9 cellular contexts compared by ENCODE assay signal in genomic region chrX:13000311-13000811, GRCh38. TPM values are rescaled to one million over a fixed set of nuclear protein-coding genes. Genes with fewer than 3 reads are reported as not detected.
DNase-seq lines count a peak whose midpoint lies in the region; ATAC-seq and TF ChIP-seq lines count a peak whose summit lies in the region.
"Had no signal": no experiment of that assay in that cellular context is flagged by ENCODE, and none has a peak within 500 bp of the region (broad histone marks: within the 10 kb centered on the region; RNA-seq: fewer than 3 reads in every experiment).

No MANE protein-coding gene starts in this region.

- H3K27ac Mint-ChIP-seq in activated T-helper 17 cell treated with anti-CD3 and anti-CD28 coated beads, Interleukin-2, amount 50 U/mL, for 72 hours, result peak overlapping the region; percentile 95

- H3K27me3 ChIP-seq in osteoblast (ENCODE audit: insufficient read depth, low read length), result no peaks in the 10 kb centered on the region

- H3K4me1 ChIP-seq in osteoblast (ENCODE audit: insufficient read depth, low read length), result peaks cover 24% of the 10 kb centered on the region

- no peak for TF ChIP-seq CTCF in osteoblast (IDR thresholded peaks at IDR 0.05; ENCODE audit: extremely low read depth, low read depth, low read length)

- peak; percentile 16 for DNase-seq in stimulated activated CD4-positive, alpha-beta T cell treated with anti-CD3 and anti-CD28 coated beads, Interleukin-4, amount 100 ng/mL, for 1 hour
- no peak for DNase-seq in stimulated activated CD4-positive, alpha-beta T cell treated with anti-CD3 and anti-CD28 coated beads, Interleukin-12 subunit alpha, Interleukin-12 subunit beta, amount 100 ng/mL, for 4 hours
- DNase-seq in osteoblast (ENCODE audit: insufficient read length, low spot score, missing footprints), result peak; percentile 60
- no peak for DNase-seq in HT-29 (ENCODE audit: low spot score)
- no peak for DNase-seq in NCI-H1694 treated with DMSO at 0.1 percent for 48 hours (lab: John Stamatoyannopoulos, UW)
- DNase-seq in occipital lobe (lab: John Stamatoyannopoulos, UW), result no peak

- H3K36me3 Mint-ChIP-seq in activated T-helper 17 cell treated with anti-CD3 and anti-CD28 coated beads, Interleukin-2, amount 50 U/mL, for 72 hours (ENCODE audit: low read depth), result no peaks in the 10 kb centered on the region

- no peaks in the 10 kb centered on the region for H3K9me3 ChIP-seq in osteoblast (ENCODE audit: low read depth, low read length)

- H3K4me3 ChIP-seq in osteoblast (ENCODE audit: insufficient read depth, low read length), result no peak overlapping the region

- no peaks in the 10 kb centered on the region for H3K9me3 Mint-ChIP-seq in activated T-helper 17 cell treated with anti-CD3 and anti-CD28 coated beads, Interleukin-2, amount 50 U/mL, for 72 hours

- peak overlapping the region; percentile 77 for H2AFZ ChIP-seq in osteoblast (ENCODE audit: low read length)

- peaks cover 19% of the 10 kb centered on the region for H3K4me1 Mint-ChIP-seq in activated T-helper 17 cell treated with anti-CD3 and anti-CD28 coated beads, Interleukin-2, amount 50 U/mL, for 72 hours

- peak; percentile 39 for ATAC-seq in HG03442 (IDR thresholded peaks at IDR 0.05; ENCODE audit: unreplicated experiment)
- peak; percentile 28 for ATAC-seq in activated T-helper 17 cell treated with anti-CD3 and anti-CD28 coated beads, Interleukin-2, amount 50 U/mL, for 72 hours (replicated peaks)

- peak overlapping the region; percentile 47 for H3K27ac ChIP-seq in osteoblast (ENCODE audit: low read depth, low read length)

- H3K4me2 ChIP-seq in osteoblast (ENCODE audit: insufficient read depth, low read length), result peak overlapping the region; percentile 23

- H3K4me3 Mint-ChIP-seq in activated T-helper 17 cell treated with anti-CD3 and anti-CD28 coated beads, Interleukin-2, amount 50 U/mL, for 72 hours, result peak overlapping the region; percentile 73

- no peaks in the 10 kb centered on the region for H3K36me3 ChIP-seq in osteoblast (ENCODE audit: insufficient read depth, low read length)

- H4K20me1 ChIP-seq in osteoblast (ENCODE audit: insufficient read depth, low read length), result no peaks in the 10 kb centered on the region

- H3K79me2 ChIP-seq in osteoblast (ENCODE audit: insufficient read depth, low read length), result no peaks in the 10 kb centered on the region

- no peaks in the 10 kb centered on the region for H3K27me3 Mint-ChIP-seq in activated T-helper 17 cell treated with anti-CD3 and anti-CD28 coated beads, Interleukin-2, amount 50 U/mL, for 72 hours

RNA-seq across cellular contexts. Expression of gene TMSB4X, which starts 25.5 kb away (rescaled TPM):
- 1,000 to 10,000 TPM; 6,631 to 7,873 TPM for total RNA-seq in activated T-helper 17 cell treated with anti-CD3 and anti-CD28 coated beads, Interleukin-2, amount 50 U/mL, for 72 hours
- total RNA-seq in osteoblast, result 5,120 and 5,652 TPM in 2 replicates
- total RNA-seq in HT-29 (2014; rRNA removed; shearing (Covaris generic)), result 538 and 675 TPM in 2 replicates
- total RNA-seq in occipital lobe, result 4,817 TPM

RNA-seq across cellular contexts. Expression of gene FAM9C, which starts 44.1 kb away (rescaled TPM):
- total RNA-seq in activated T-helper 17 cell treated with anti-CD3 and anti-CD28 coated beads, Interleukin-2, amount 50 U/mL, for 72 hours, result under 1 TPM in 1 of 2 donors, not detected in 1; 0.21 TPM
- total RNA-seq in osteoblast, result under 0.01 TPM in 1 of 2 replicates, not detected in the other
- total RNA-seq in HT-29 (2014; rRNA removed; shearing (Covaris generic)), result not detected in 2 replicates
- 0.31 TPM for total RNA-seq in occipital lobe
- total RNA-seq: mononuclear cell had no signal

Comparison
In these comparisons a context has a peak if more than half of its experiments do, and no peak if none do; other contexts are left out.
1. DNase-seq: peak in stimulated activated CD4-positive, alpha-beta T cell treated with anti-CD3 and anti-CD28 coated beads, Interleukin-4, amount 100 ng/mL, for 1 hour (single experiment) and osteoblast (single experiment); none in stimulated activated CD4-positive, alpha-beta T cell treated with anti-CD3 and anti-CD28 coated beads, Interleukin-12 subunit alpha, Interleukin-12 subunit beta, amount 100 ng/mL, for 4 hours (single experiment), HT-29 (single experiment), NCI-H1694 treated with DMSO at 0.1 percent for 48 hours (single experiment) and occipital lobe (single experiment).